Comparison of ENCODE assay signal across 15 cellular contexts in genomic region chr10:53664620-53665019, GRCh38.
DNase-seq lines count a peak whose midpoint lies in the region; ATAC-seq and TF ChIP-seq lines count a peak whose summit lies in the region.
"Had no signal": no experiment of that assay in that cellular context is flagged by ENCODE, and none has a peak within 500 bp of the region (broad histone marks: within the 10 kb centered on the region; RNA-seq: fewer than 3 reads in every experiment).

No MANE protein-coding gene starts in this region.

- H3K27ac Mint-ChIP-seq in nephron: peak overlapping the region; percentile 2 to 84 (median 32)
- H3K27ac Mint-ChIP-seq: activated T-helper 1 cell treated with anti-CD3 and anti-CD28 coated beads, Interleukin-12 subunit alpha, Interleukin-12 subunit beta, Interleukin-2, Interleukin-4 antibody, amounts not matched to agents 30 ng/mL and 10 ng/mL and 1 ng/mL, durations not matched to agents 14 hours and 24 hours and 36 hours; natural killer cell had no signal

- TF ChIP-seq CTCF in nephron (IDR thresholded peaks at IDR 0.05; ENCODE audit: unreplicated experiment in 3 of 3): no peak

- H3K9me3 Mint-ChIP-seq in nephron: peaks cover 25% of the 10 kb centered on the region

- no peak for TF ChIP-seq POLR2A in GM18505 (IDR thresholded peaks at IDR 0.05; ENCODE audit: borderline replicate concordance, extremely low read depth, insufficient read depth, insufficient read length)

- ATAC-seq in GM18505 (IDR thresholded peaks at IDR 0.05; ENCODE audit: unreplicated experiment): no peak
- ATAC-seq: GM12878, natural killer cell had no signal

- peak; percentile 61 for DNase-seq in DMS53 (lab: John Stamatoyannopoulos, UW)
- peak; percentile 17 for DNase-seq in NCI-H510A (lab: John Stamatoyannopoulos, UW)
- peak; percentile 0 for DNase-seq in dermis blood vessel endothelial cell
- no peak for DNase-seq in activated CD8-positive, alpha-beta memory T cell treated with anti-CD3 and anti-CD28 coated beads, Interleukin-2, amount 50 U/mL, for 48 hours
- DNase-seq in cerebellum (ENCODE audit: low spot score): no peak
- no peak for DNase-seq in NAMALWA (ENCODE audit: low spot score)
- DNase-seq: activated CD4-positive, alpha-beta T cell treated with anti-CD3 and anti-CD28 coated beads for 4 hours; DMS79; natural killer cell; NCI-H1694; spleen had no signal

- H3K36me3 Mint-ChIP-seq in nephron (ENCODE audit: low read depth): peaks cover 10% of the 10 kb centered on the region
- H3K36me3 Mint-ChIP-seq: natural killer cell had no signal

- peak overlapping the region; percentile 12 to 70 (median 22) for H3K4me3 Mint-ChIP-seq in nephron
- H3K4me3 Mint-ChIP-seq: activated T-helper 1 cell treated with anti-CD3 and anti-CD28 coated beads, Interleukin-12 subunit alpha, Interleukin-12 subunit beta, Interleukin-2, Interleukin-4 antibody, amounts not matched to agents 30 ng/mL and 10 ng/mL and 1 ng/mL, durations not matched to agents 14 hours and 24 hours and 36 hours; natural killer cell had no signal

- peaks cover 9% of the 10 kb centered on the region for H3K27me3 Mint-ChIP-seq in nephron (ENCODE audit: low read depth)

- peaks cover 9% of the 10 kb centered on the region for H3K4me1 Mint-ChIP-seq in nephron
- H3K4me1 Mint-ChIP-seq: natural killer cell had no signal

Comparison
In these comparisons a context has a peak if more than half of its experiments do, and no peak if none do; other contexts are left out.
1. DNase-seq: peak in DMS53 (single experiment), NCI-H510A (single experiment) and dermis blood vessel endothelial cell (single experiment); none in activated CD8-positive, alpha-beta memory T cell treated with anti-CD3 and anti-CD28 coated beads, Interleukin-2, amount 50 U/mL, for 48 hours (single experiment), cerebellum (single experiment) and NAMALWA (single experiment).